7 cellular contexts compared by ENCODE assay signal in genomic region chr5:129904667-129905466, GRCh38. TPM values are rescaled to one million over a fixed set of nuclear protein-coding genes. Genes with fewer than 3 reads are reported as not detected.
DNase-seq lines count a peak whose midpoint lies in the region; ATAC-seq and TF ChIP-seq lines count a peak whose summit lies in the region.

No MANE protein-coding gene starts in this region.

- H3K4me3 ChIP-seq in esophagus (ENCODE audit: low read depth in 1 of 2, low read length in 2 of 2), result peak overlapping the region; percentile 69 to 72
- no peak overlapping the region for H3K4me3 ChIP-seq in naive thymus-derived CD4-positive, alpha-beta T cell (ENCODE audit: low read length)

- CTCF ChIA-PET in RWPE1 (lab: Yijun Ruan, JAX), result interaction anchor here (0.6 to 0.7 kb wide), 4 partner anchors 144 to 1504 kb away, joined by 3 read pairs; no protein-coding TSS in a partner anchor
- CTCF ChIA-PET in naive thymus-derived CD4-positive, alpha-beta T cell (lab: Charles Lee), result no interaction called here

- POLR2A ChIA-PET in RWPE1 (lab: Yijun Ruan, JAX; ENCODE audit: low non-redundant PET), result no interaction called here
- POLR2A ChIA-PET in naive thymus-derived CD4-positive, alpha-beta T cell (lab: Charles Lee), result no interaction called here

- no peak for TF ChIP-seq CTCF in HFFc6 (IDR thresholded peaks at IDR 0.05)
- no peak for TF ChIP-seq CTCF in RWPE1 (conservative IDR thresholded peaks at IDR 0.05; ENCODE audit: low read depth)

- peak overlapping the region; percentile 71; the same call in 1 of the 2 replicates for H3K4me3 Mint-ChIP-seq in HFFc6
- peak overlapping the region in 6 of 10 donors; percentile 79 to 87 (median 84) for H3K4me3 Mint-ChIP-seq in naive thymus-derived CD4-positive, alpha-beta T cell

- H3K27me3 ChIP-seq in esophagus (ENCODE audit: control insufficient read depth in 1 of 2, insufficient read depth in 2 of 2, low read length in 2 of 2), result peaks cover 0 to 9% of the 10 kb centered on the region in 2 donors
- H3K27me3 ChIP-seq in naive thymus-derived CD4-positive, alpha-beta T cell (ENCODE audit: control insufficient read depth in 2 of 2, insufficient read depth in 2 of 2, low read length in 2 of 2), result peaks cover 6 to 7% of the 10 kb centered on the region in 2 donors

- ATAC-seq in GM18520 (IDR thresholded peaks at IDR 0.05; ENCODE audit: unreplicated experiment) (peak; percentile 16), GM18858 (IDR thresholded peaks at IDR 0.05; ENCODE audit: unreplicated experiment) (no peak)
- ATAC-seq in naive thymus-derived CD4-positive, alpha-beta T cell, result peak; percentile 41

- peaks cover 18% of the 10 kb centered on the region for H3K27me3 Mint-ChIP-seq in HFFc6 (ENCODE audit: insufficient read depth)
- peaks cover 49 to 60% (median 52%) of the 10 kb centered on the region in 5 donors for H3K27me3 Mint-ChIP-seq in naive thymus-derived CD4-positive, alpha-beta T cell

- DNase-seq in HFFc6 (no peak), RWPE1 (ENCODE audit: low spot score) (peak; percentile 26), DMS153 treated with DMSO at 0.1 percent for 48 hours (lab: John Stamatoyannopoulos, UW; ENCODE audit: unreplicated experiment) (no peak)
- DNase-seq in naive thymus-derived CD4-positive, alpha-beta T cell, result peak in 1 of 9 donors; percentile 24

- intact Hi-C loops in naive thymus-derived CD4-positive, alpha-beta T cell (cut with micrococcal nuclease), result no loop called here

- H3K4me1 Mint-ChIP-seq in HFFc6 (ENCODE audit: low read depth), result peaks cover 18% of the 10 kb centered on the region
- H3K4me1 Mint-ChIP-seq in naive thymus-derived CD4-positive, alpha-beta T cell, result peaks cover 13 to 24% (median 20%) of the 10 kb centered on the region in 7 donors

- H3K9me3 Mint-ChIP-seq in HFFc6, result no peaks in the 10 kb centered on the region
- peaks cover 0 to 5% (median 0%) of the 10 kb centered on the region in 11 donors for H3K9me3 Mint-ChIP-seq in naive thymus-derived CD4-positive, alpha-beta T cell

- H3K9me3 ChIP-seq in esophagus (ENCODE audit: control insufficient read depth in 2 of 2, insufficient read depth in 1 of 2, low read depth in 1 of 2, low read length in 1 of 2), result no peaks in the 10 kb centered on the region
- H3K9me3 ChIP-seq in naive thymus-derived CD4-positive, alpha-beta T cell (ENCODE audit: control insufficient read depth in 2 of 3, low read length in 3 of 3), result no peaks in the 10 kb centered on the region

- peak overlapping the region; percentile 17 for H3K27ac ChIP-seq in RWPE1
- H3K27ac ChIP-seq in esophagus (ENCODE audit: low read depth in 2 of 2, low read length in 1 of 2), result peak overlapping the region in 1 of 2 donors; percentile 77
- H3K27ac ChIP-seq in naive thymus-derived CD4-positive, alpha-beta T cell (ENCODE audit: low read depth, low read length), result no peak overlapping the region

- no peak overlapping the region for H3K27ac Mint-ChIP-seq in HFFc6
- no peak overlapping the region for H3K27ac Mint-ChIP-seq in naive thymus-derived CD4-positive, alpha-beta T cell

- no peaks in the 10 kb centered on the region for H3K36me3 ChIP-seq in esophagus (ENCODE audit: control insufficient read depth in 2 of 2, insufficient read depth in 2 of 2, low read length in 1 of 2)
- H3K36me3 ChIP-seq in naive thymus-derived CD4-positive, alpha-beta T cell (ENCODE audit: control insufficient read depth in 2 of 3, insufficient read depth in 3 of 3, low read length in 3 of 3), result no peaks in the 10 kb centered on the region

- peaks cover 0 to 2% of the 10 kb centered on the region in 2 donors for H3K4me1 ChIP-seq in esophagus (ENCODE audit: control insufficient read depth in 2 of 2, insufficient read depth in 2 of 2, low read length in 1 of 2)
- H3K4me1 ChIP-seq in naive thymus-derived CD4-positive, alpha-beta T cell (ENCODE audit: control insufficient read depth in 2 of 2, insufficient read depth in 2 of 2, low read length in 2 of 2), result no peaks in the 10 kb centered on the region

- no peaks in the 10 kb centered on the region for H3K36me3 Mint-ChIP-seq in HFFc6 (ENCODE audit: low read depth)
- H3K36me3 Mint-ChIP-seq in naive thymus-derived CD4-positive, alpha-beta T cell, result peaks cover 0 to 6% (median 4%) of the 10 kb centered on the region in 5 donors

- 1% methylated on average over 77 to 103 of the region's 103 CpGs for WGBS in esophagus, 2 donors

RNA-seq across cellular contexts. Expression of gene CHSY3, which starts 0.6 kb away (rescaled TPM):
- total RNA-seq in HFFc6 (2021; fragmentation: NEBNext Ultra II Directional; extraction: Animal tissue kit (Norgen Biotek cat#: 25700)), result under 1 TPM in 4 of 6 experiments, not detected in 2; 0.07 to 0.19 (median 0.07) TPM
- polyA plus RNA-seq in esophagus, result under 1 TPM; 0.02 to 0.14 TPM
- not detected for total RNA-seq in naive thymus-derived CD4-positive, alpha-beta T cell
- polyA plus RNA-seq in naive thymus-derived CD4-positive, alpha-beta T cell, result not detected
